Comparison of ENCODE assay signal across 23 cellular contexts in the genomic region with DNA sequence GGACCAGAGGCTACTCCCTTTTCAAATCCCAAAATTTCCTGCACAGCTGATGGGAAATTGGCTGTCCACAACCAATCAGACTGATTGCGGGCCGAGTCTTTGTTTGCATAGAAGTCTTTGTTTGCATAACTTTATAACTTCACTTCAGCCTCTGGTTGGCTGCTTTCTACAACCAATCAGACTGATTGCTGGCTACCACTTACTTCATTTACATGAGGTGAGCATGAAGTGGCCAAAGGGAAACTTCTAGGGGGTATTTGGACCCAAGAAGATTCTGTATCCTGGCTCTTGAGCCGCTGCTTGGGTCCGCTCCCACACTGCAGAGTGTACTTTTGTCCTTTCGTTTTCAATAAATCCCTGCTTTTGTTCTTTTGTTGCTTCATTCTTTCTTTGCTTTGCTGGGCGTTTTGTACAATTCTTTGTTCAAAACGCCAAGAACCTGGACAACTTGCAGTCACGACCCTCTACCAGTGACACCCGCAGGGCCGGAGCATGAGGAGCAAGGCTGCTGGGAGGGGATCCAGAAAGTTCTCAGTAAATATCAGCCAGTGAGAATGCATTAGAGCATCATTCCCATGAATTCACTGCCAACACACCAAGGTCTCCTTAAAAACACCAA.
DNase-seq lines count a peak whose midpoint lies in the region; ATAC-seq and TF ChIP-seq lines count a peak whose summit lies in the region.
"Had no signal": no experiment of that assay in that cellular context is flagged by ENCODE, and none has a peak within 500 bp of the region (broad histone marks: within the 10 kb centered on the region; RNA-seq: fewer than 3 reads in every experiment).

No MANE protein-coding gene starts in this region.

- no peaks in the 10 kb centered on the region for H3K9me3 Mint-ChIP-seq in nephron
- H3K9me3 Mint-ChIP-seq in type B pancreatic cell, result no peaks in the 10 kb centered on the region
- H3K9me3 Mint-ChIP-seq: immature natural killer cell; naive thymus-derived CD8-positive, alpha-beta T cell; stimulated activated effector memory CD8-positive, alpha-beta T cell treated with anti-CD3 and anti-CD28 coated beads, Interleukin-12 subunit alpha, Interleukin-12 subunit beta, amount 100 ng/mL, for 72 hours had no signal

- H4K20me1 ChIP-seq in mammary epithelial cell (ENCODE audit: insufficient read depth, low read length), result no peaks in the 10 kb centered on the region
- H4K20me1 ChIP-seq in fibroblast of lung (ENCODE audit: control insufficient read depth, extremely low read depth, insufficient read depth, low read length), result no peaks in the 10 kb centered on the region

- H3K9ac ChIP-seq in mammary epithelial cell (ENCODE audit: insufficient read depth, low read length) (no peak overlapping the region), fibroblast of lung (ENCODE audit: insufficient read depth, low read length) (no peak overlapping the region)
- H3K9ac ChIP-seq: SK-N-SH had no signal

- H3K4me3 ChIP-seq in breast epithelium (peak overlapping the region in 2 of 3 donors; percentile 35 to 46), mammary epithelial cell (replicated peaks in 1 of 3; ENCODE audit: insufficient read depth in 1 of 3, low read depth in 2 of 3, low read length in 3 of 3) (no peak overlapping the region), fibroblast of lung (replicated peaks in 1 of 4; ENCODE audit: control extremely low read depth in 1 of 4, insufficient read depth in 1 of 4, low read depth in 3 of 4, low read length in 4 of 4) (peak overlapping the region in 1 of 4 experiments; percentile 20)
- H3K4me3 ChIP-seq: GM12878 had no signal

- H3K4me1 ChIP-seq in breast epithelium, result no peaks in the 10 kb centered on the region
- no peaks in the 10 kb centered on the region for H3K4me1 ChIP-seq in mammary epithelial cell (ENCODE audit: insufficient read depth, low read length)
- H3K4me1 ChIP-seq in fibroblast of lung (ENCODE audit: control insufficient read depth, extremely low read depth, insufficient read depth, low read length), result no peaks in the 10 kb centered on the region

- H3K36me3 Mint-ChIP-seq in nephron (ENCODE audit: low read depth) (peaks cover 5% of the 10 kb centered on the region), type B pancreatic cell (no peaks in the 10 kb centered on the region)
- H3K36me3 Mint-ChIP-seq: CD14-positive monocyte; immature natural killer cell; naive thymus-derived CD8-positive, alpha-beta T cell; stimulated activated effector memory CD8-positive, alpha-beta T cell treated with anti-CD3 and anti-CD28 coated beads, Interleukin-12 subunit alpha, Interleukin-12 subunit beta, amount 100 ng/mL, for 72 hours had no signal

- H3K27ac ChIP-seq in breast epithelium, result peak overlapping the region; percentile 54 to 80
- H3K27ac ChIP-seq in mammary epithelial cell (ENCODE audit: insufficient read depth, low read depth, low read length), result no peak overlapping the region
- no peak overlapping the region for H3K27ac ChIP-seq in fibroblast of lung (ENCODE audit: insufficient read depth, low read length)

- H3K4me1 Mint-ChIP-seq in nephron (peaks cover 43% of the 10 kb centered on the region), type B pancreatic cell (ENCODE audit: unreplicated experiment) (peaks cover 30% of the 10 kb centered on the region)
- H3K4me1 Mint-ChIP-seq: immature natural killer cell; naive thymus-derived CD8-positive, alpha-beta T cell; stimulated activated effector memory CD8-positive, alpha-beta T cell treated with anti-CD3 and anti-CD28 coated beads, Interleukin-12 subunit alpha, Interleukin-12 subunit beta, amount 100 ng/mL, for 72 hours had no signal

- TF ChIP-seq CTCF in breast epithelium (IDR thresholded peaks at IDR 0.05) (no peak), mammary epithelial cell (conservative IDR thresholded peaks at IDR 0.05 in 1 of 2, IDR thresholded peaks at IDR 0.05 in 1 of 2; ENCODE audit: extremely low read depth in 1 of 2, insufficient read depth in 1 of 2, low read depth in 1 of 2, low read length in 2 of 2) (no peak), fibroblast of lung (conservative IDR thresholded peaks at IDR 0.05 in 1 of 2, IDR thresholded peaks at IDR 0.05 in 1 of 2; ENCODE audit: low read depth in 1 of 2, low read length in 2 of 2) (no peak), nephron (IDR thresholded peaks at IDR 0.05; ENCODE audit: unreplicated experiment in 3 of 3) (no peak), type B pancreatic cell (conservative IDR thresholded peaks at IDR 0.05) (no peak)

- H2AFZ ChIP-seq in mammary epithelial cell (ENCODE audit: low read depth, low read length), result no peak overlapping the region
- no peak overlapping the region for H2AFZ ChIP-seq in fibroblast of lung (ENCODE audit: low read length)

- dilution Hi-C loops in mammary epithelial cell (cut with HindIII; ENCODE audit: low sequenced_read_pairs), result no loop called here

- H3K79me2 ChIP-seq in mammary epithelial cell (ENCODE audit: insufficient read depth, low read length), result no peaks in the 10 kb centered on the region
- H3K79me2 ChIP-seq in fibroblast of lung (ENCODE audit: control insufficient read depth, insufficient read depth, low read length), result no peaks in the 10 kb centered on the region

- CTCF ChIA-PET in mammary epithelial cell (lab: Charles Lee; ENCODE audit: low non-redundant PET), result no interaction called here

- BruUV-seq in mammary epithelial cell (replicated peaks; lab: Mats Ljungman, UMichigan), result no TSS peak

- H3K4me3 Mint-ChIP-seq in nephron (peak overlapping the region in 1 of 3 experiments; percentile 34), type B pancreatic cell (no peak overlapping the region)
- H3K4me3 Mint-ChIP-seq: CD14-positive monocyte; immature natural killer cell; naive thymus-derived CD8-positive, alpha-beta T cell; stimulated activated effector memory CD8-positive, alpha-beta T cell treated with anti-CD3 and anti-CD28 coated beads, Interleukin-12 subunit alpha, Interleukin-12 subunit beta, amount 100 ng/mL, for 72 hours had no signal

- intact Hi-C loops in breast epithelium (cut with DNase I; ENCODE audit: low total_unique reads), result no loop called here
- intact Hi-C loops in mammary epithelial cell (cut with micrococcal nuclease), result no loop called here

- H3K27ac Mint-ChIP-seq in nephron (peak overlapping the region in 2 of 3 experiments; percentile 85 to 86), type B pancreatic cell (no peak overlapping the region)
- H3K27ac Mint-ChIP-seq: immature natural killer cell; stimulated activated effector memory CD8-positive, alpha-beta T cell treated with anti-CD3 and anti-CD28 coated beads, Interleukin-12 subunit alpha, Interleukin-12 subunit beta, amount 100 ng/mL, for 72 hours had no signal

- in situ Hi-C loops in mammary epithelial cell (cut with MboI; ENCODE audit: low sequenced_read_pairs in 2 of 2), result no loop called here

- DNase-seq in breast epithelium (ENCODE audit: low spot score in 2 of 2) (peak in 1 of 2 donors; percentile 14), mammary epithelial cell (no peak), fibroblast of lung (ENCODE audit: low read depth in 2 of 2) (peak in 1 of 2 donors; percentile 25), type B pancreatic cell (ENCODE audit: extremely low spot score, unreplicated experiment) (peak; percentile 24), NCI-H1436 (lab: John Stamatoyannopoulos, UW) (no peak), NCI-H748 treated with DMSO at 0.1 percent for 48 hours (lab: John Stamatoyannopoulos, UW) (no peak)
- DNase-seq: activated CD4-positive, alpha-beta T cell treated with anti-CD3 and anti-CD28 coated beads for 4 hours; activated CD8-positive, alpha-beta memory T cell treated with anti-CD3 and anti-CD28 coated beads, Interleukin-2, amount 50 U/mL, for 48 hours; aorta; dermis blood vessel endothelial cell; GDM1; immature natural killer cell; naive thymus-derived CD8-positive, alpha-beta T cell; NCI-H82; retina; SK-N-SH; trophoblast cell had no signal

- TF ChIP-seq POLR2A in breast epithelium (IDR thresholded peaks at IDR 0.05), result no peak

- H3K27me3 Mint-ChIP-seq in nephron (ENCODE audit: low read depth) (peaks cover 5% of the 10 kb centered on the region), type B pancreatic cell (no peaks in the 10 kb centered on the region)

- H3K4me2 ChIP-seq in mammary epithelial cell (ENCODE audit: insufficient read depth, low read depth, low read length), result no peak overlapping the region
- H3K4me2 ChIP-seq in fibroblast of lung (ENCODE audit: extremely low read depth, insufficient read depth, low read length), result peak overlapping the region; percentile 59
- H3K4me2 ChIP-seq: SK-N-SH had no signal

- H3K9me3 ChIP-seq in breast epithelium, result no peaks in the 10 kb centered on the region
- H3K9me3 ChIP-seq in mammary epithelial cell (replicated peaks; ENCODE audit: insufficient read depth, low read length), result no peaks in the 10 kb centered on the region
- H3K9me3 ChIP-seq in fibroblast of lung (ENCODE audit: control insufficient read depth, insufficient read depth, low read depth, low read length), result no peaks in the 10 kb centered on the region
- H3K9me3 ChIP-seq: SK-N-SH had no signal

- H3K27me3 ChIP-seq in breast epithelium, result no peaks in the 10 kb centered on the region
- no peaks in the 10 kb centered on the region for H3K27me3 ChIP-seq in mammary epithelial cell (ENCODE audit: insufficient read depth, low read length)
- H3K27me3 ChIP-seq in fibroblast of lung (ENCODE audit: control insufficient read depth, insufficient read depth, low read length), result no peaks in the 10 kb centered on the region

- WGBS in mammary epithelial cell (ENCODE audit: low coverage, missing lambda C conversion rate), result 43% methylated on average over 10 of the region's 10 CpGs

- H3K36me3 ChIP-seq in breast epithelium (no peaks in the 10 kb centered on the region), mammary epithelial cell (ENCODE audit: insufficient read depth, low read length) (no peaks in the 10 kb centered on the region), fibroblast of lung (ENCODE audit: control insufficient read depth, insufficient read depth, low read length) (no peaks in the 10 kb centered on the region)

- ATAC-seq in HG03025 (IDR thresholded peaks at IDR 0.05; ENCODE audit: low FRiP score, unreplicated experiment), result no peak
- ATAC-seq: GM12878; naive thymus-derived CD8-positive, alpha-beta T cell; Panc1; stimulated activated effector memory CD8-positive, alpha-beta T cell treated with anti-CD3 and anti-CD28 coated beads, Interleukin-12 subunit alpha, Interleukin-12 subunit beta, amount 100 ng/mL, for 72 hours had no signal

Comparison
In these comparisons a context has a peak if more than half of its experiments do, and no peak if none do; other contexts are left out.
1. H3K27ac ChIP-seq: peak in breast epithelium (2 of 2); none in mammary epithelial cell (single experiment) and fibroblast of lung (single experiment).
2. H3K4me3 ChIP-seq: peak in breast epithelium (2 of 3); none in mammary epithelial cell (0 of 3).